10 cellular contexts compared by ENCODE assay signal in genomic region chr2:44120428-44120827, GRCh38. TPM values are rescaled to one million over a fixed set of nuclear protein-coding genes. Genes with fewer than 3 reads are reported as not detected.
DNase-seq lines count a peak whose midpoint lies in the region; ATAC-seq, FAIRE-seq and TF ChIP-seq lines count a peak whose summit lies in the region.
"Had no signal": no experiment of that assay in that cellular context is flagged by ENCODE, and none has a peak within 500 bp of the region (broad histone marks: within the 10 kb centered on the region; RNA-seq: fewer than 3 reads in every experiment).

No MANE protein-coding gene starts in this region.

- H3K27me3 ChIP-seq in breast epithelium, result no peaks in the 10 kb centered on the region
- H3K27me3 ChIP-seq in upper lobe of right lung, result no peaks in the 10 kb centered on the region
- no peaks in the 10 kb centered on the region for H3K27me3 ChIP-seq in small intestine (ENCODE audit: control insufficient read depth in 2 of 2, insufficient read depth in 2 of 2, low read length in 2 of 2)

- no peak overlapping the region for H3K4me3 ChIP-seq in breast epithelium
- H3K4me3 ChIP-seq in choroid plexus epithelial cell (ENCODE audit: low read depth, low read length), result no peak overlapping the region
- no peak overlapping the region for H3K4me3 ChIP-seq in upper lobe of right lung
- no peak overlapping the region for H3K4me3 ChIP-seq in small intestine (ENCODE audit: low read depth in 1 of 2, low read length in 2 of 2)

- TF ChIP-seq CTCF in MCF 10A (IDR thresholded peaks at IDR 0.05; ENCODE audit: unreplicated experiment) (no peak), breast epithelium (IDR thresholded peaks at IDR 0.05) (no peak), choroid plexus epithelial cell (conservative IDR thresholded peaks at IDR 0.05; ENCODE audit: low read depth, low read length) (no peak), upper lobe of right lung (IDR thresholded peaks at IDR 0.05) (no peak)

- peak; percentile 16 for ATAC-seq in upper lobe of right lung

- H3K9me3 ChIP-seq in breast epithelium, result no peaks in the 10 kb centered on the region
- H3K9me3 ChIP-seq in upper lobe of right lung, result no peaks in the 10 kb centered on the region
- H3K9me3 ChIP-seq in small intestine (ENCODE audit: control insufficient read depth, low read depth), result no peaks in the 10 kb centered on the region

- WGBS in small intestine, 3 donors, result 54 to 66% (median 64%) methylated on average over 2 of the region's 2 CpGs

- no peak overlapping the region for H3K27ac ChIP-seq in breast epithelium
- no peak overlapping the region for H3K27ac ChIP-seq in upper lobe of right lung
- no peak overlapping the region for H3K27ac ChIP-seq in small intestine (ENCODE audit: low read depth in 1 of 2, low read length in 1 of 2)

- H3K36me3 Mint-ChIP-seq in MCF 10A (ENCODE audit: insufficient read depth, unreplicated experiment), result no peaks in the 10 kb centered on the region

- no peak for FAIRE-seq in small intestine (lab: Jason Lieb, UNC)

- H3K4me1 Mint-ChIP-seq in MCF 10A (ENCODE audit: insufficient read depth, unreplicated experiment), result no peaks in the 10 kb centered on the region

- POLR2A ChIA-PET in MCF 10A (lab: Yijun Ruan, JAX), result no interaction called here

- CTCF ChIA-PET in MCF 10A (lab: Yijun Ruan, JAX), result no interaction called here

- H3K4me1 ChIP-seq in breast epithelium, result no peaks in the 10 kb centered on the region
- H3K4me1 ChIP-seq in upper lobe of right lung, result no peaks in the 10 kb centered on the region
- no peaks in the 10 kb centered on the region for H3K4me1 ChIP-seq in small intestine (ENCODE audit: control insufficient read depth in 2 of 2, insufficient read depth in 1 of 2, low read depth in 1 of 2, low read length in 1 of 2)

- no peak for TF ChIP-seq POLR2A in breast epithelium (IDR thresholded peaks at IDR 0.05)

- H3K27ac Mint-ChIP-seq in MCF 10A (ENCODE audit: low read depth, unreplicated experiment), result no peak overlapping the region

- H3K36me3 ChIP-seq in breast epithelium, result no peaks in the 10 kb centered on the region
- H3K36me3 ChIP-seq in upper lobe of right lung, result no peaks in the 10 kb centered on the region
- H3K36me3 ChIP-seq in small intestine (ENCODE audit: control insufficient read depth in 2 of 2, insufficient read depth in 2 of 2, low read length in 2 of 2), result no peaks in the 10 kb centered on the region

- no peaks in the 10 kb centered on the region for H3K27me3 Mint-ChIP-seq in MCF 10A (ENCODE audit: insufficient read depth, unreplicated experiment)

- no peak overlapping the region for H3K4me3 Mint-ChIP-seq in MCF 10A (ENCODE audit: unreplicated experiment)

- H3K9me3 Mint-ChIP-seq in MCF 10A (ENCODE audit: unreplicated experiment), result no peaks in the 10 kb centered on the region

- intact Hi-C loops in MCF 10A (cut with micrococcal nuclease) (no loop called here), breast epithelium (cut with DNase I; ENCODE audit: low total_unique reads) (no loop called here), upper lobe of right lung (cut with DNase I) (no loop called here)

- DNase-seq in MCF 10A (ENCODE audit: unreplicated experiment) (peak; percentile 67), breast epithelium (ENCODE audit: low spot score in 2 of 2) (no peak), SKM-1 (lab: John Stamatoyannopoulos, UW; ENCODE audit: unreplicated experiment) (peak; percentile 51), choroid plexus epithelial cell (ENCODE audit: low read depth) (peak; percentile 90), upper lobe of right lung (no peak), small intestine (no peak), NCI-H187 (lab: John Stamatoyannopoulos, UW) (no peak)
- no peak for DNase-seq in activated CD8-positive, alpha-beta memory T cell treated with anti-CD3 and anti-CD28 coated beads, Interleukin-2, amount 50 U/mL, for 4 hours
- DNase-seq: caudate nucleus, COR-L47 had no signal

- BruUV-seq in MCF 10A (replicated peaks; lab: Mats Ljungman, UMichigan), result no TSS peak

RNA-seq across cellular contexts. Expression of gene PPM1B, which starts 48.2 kb away (rescaled TPM):
- total RNA-seq in MCF 10A (2022) (47.5 and 49.1 TPM in 2 replicates), breast epithelium (10 to 100 TPM; 37.7 to 95.9 (median 59.7) TPM), upper lobe of right lung (45.8 TPM)
- polyA plus RNA-seq in small intestine, result 10 to 100 TPM; 24.3 to 29.7 (median 27.1) TPM

Comparison
In these comparisons a context has a peak if more than half of its experiments do, and no peak if none do; other contexts are left out.
1. DNase-seq: peak in MCF 10A (single experiment), SKM-1 (single experiment) and choroid plexus epithelial cell (single experiment); none in breast epithelium (0 of 2), upper lobe of right lung (single experiment), small intestine (single experiment), NCI-H187 (0 of 2) and activated CD8-positive, alpha-beta memory T cell treated with anti-CD3 and anti-CD28 coated beads, Interleukin-2, amount 50 U/mL, for 4 hours (single experiment).